ENCODE assay signal across 11 cellular contexts in genomic region chr7:158809596-158809995, GRCh38. TPM values are rescaled to one million over a fixed set of nuclear protein-coding genes. Genes with fewer than 3 reads are reported as not detected.
DNase-seq lines count a peak whose midpoint lies in the region; ATAC-seq lines count a peak whose summit lies in the region.
"Had no signal": no experiment of that assay in that cellular context is flagged by ENCODE, and none has a peak within 500 bp of the region (broad histone marks: within the 10 kb centered on the region; RNA-seq: fewer than 3 reads in every experiment).

No MANE protein-coding gene starts in this region.

- H3K27me3 Mint-ChIP-seq in activated naive CD4-positive, alpha-beta T cell treated with anti-CD3 and anti-CD28 coated beads for 36 hours (ENCODE audit: low read depth) = no peaks in the 10 kb centered on the region
- H3K27me3 Mint-ChIP-seq in T-helper 2 cell treated with Interferon-gamma antibody and Interleukin-4, amounts not matched to agents 5 μg/mL and 100 μg/mL, for 36 hours (ENCODE audit: low read depth) = no peaks in the 10 kb centered on the region
- H3K27me3 Mint-ChIP-seq in stimulated activated naive B cell treated with anti-CD40 and anti-IgM and Interleukin-4, amounts not matched to agents 10 μg/mL and 1 μg/mL and 100 μg/mL, for 72 hours = no peaks in the 10 kb centered on the region

- H3K4me1 ChIP-seq in effector memory CD4-positive, alpha-beta T cell (ENCODE audit: control insufficient read depth, insufficient read depth, low read length, poor library complexity, severe bottlenecking) = peaks cover 39% of the 10 kb centered on the region
- H3K4me1 ChIP-seq in GM23248 (ENCODE audit: insufficient read depth) = peaks cover 11% of the 10 kb centered on the region

- peaks cover 1% of the 10 kb centered on the region for H3K9me3 Mint-ChIP-seq in activated naive CD4-positive, alpha-beta T cell treated with anti-CD3 and anti-CD28 coated beads for 36 hours
- peaks cover 8% of the 10 kb centered on the region for H3K9me3 Mint-ChIP-seq in T-helper 2 cell treated with Interferon-gamma antibody and Interleukin-4, amounts not matched to agents 5 μg/mL and 100 μg/mL, for 36 hours
- peaks cover 0 to 2% of the 10 kb centered on the region in 2 donors for H3K9me3 Mint-ChIP-seq in stimulated activated naive B cell treated with anti-CD40 and anti-IgM and Interleukin-4, amounts not matched to agents 10 μg/mL and 1 μg/mL and 100 μg/mL, for 72 hours

- peak; percentile 67 for DNase-seq in activated naive CD4-positive, alpha-beta T cell treated with anti-CD3 and anti-CD28 coated beads for 36 hours
- no peak for DNase-seq in activated naive CD4-positive, alpha-beta T cell treated with Interleukin-2 at 50 U/mL for 16 hours
- no peak for DNase-seq in T-helper 2 cell treated with Interferon-gamma antibody and Interleukin-4, amounts not matched to agents 5 μg/mL and 100 μg/mL, for 36 hours (ENCODE audit: low spot score)
- DNase-seq in stimulated activated naive B cell treated with anti-CD40 and anti-IgM and Interleukin-4, amounts not matched to agents 10 μg/mL and 1 μg/mL and 100 μg/mL, for 72 hours = no peak
- no peak for DNase-seq in effector memory CD4-positive, alpha-beta T cell
- no peak for DNase-seq in GM23248
- DNase-seq in DMS 273 (lab: John Stamatoyannopoulos, UW; ENCODE audit: unreplicated experiment) = no peak
- DNase-seq: KG1, mammary epithelial cell, upper lobe of left lung had no signal

- H3K27ac Mint-ChIP-seq in activated naive CD4-positive, alpha-beta T cell treated with anti-CD3 and anti-CD28 coated beads for 36 hours = peak overlapping the region; percentile 95
- H3K27ac Mint-ChIP-seq in T-helper 2 cell treated with Interferon-gamma antibody and Interleukin-4, amounts not matched to agents 5 μg/mL and 100 μg/mL, for 36 hours = peak overlapping the region; percentile 77
- H3K27ac Mint-ChIP-seq in stimulated activated naive B cell treated with anti-CD40 and anti-IgM and Interleukin-4, amounts not matched to agents 10 μg/mL and 1 μg/mL and 100 μg/mL, for 72 hours = peak overlapping the region; percentile 42

- peaks cover 71% of the 10 kb centered on the region for H3K4me1 Mint-ChIP-seq in activated naive CD4-positive, alpha-beta T cell treated with anti-CD3 and anti-CD28 coated beads for 36 hours (ENCODE audit: low read depth)
- H3K4me1 Mint-ChIP-seq in T-helper 2 cell treated with Interferon-gamma antibody and Interleukin-4, amounts not matched to agents 5 μg/mL and 100 μg/mL, for 36 hours (ENCODE audit: low read depth) = peaks cover 59% of the 10 kb centered on the region
- H3K4me1 Mint-ChIP-seq in stimulated activated naive B cell treated with anti-CD40 and anti-IgM and Interleukin-4, amounts not matched to agents 10 μg/mL and 1 μg/mL and 100 μg/mL, for 72 hours = peaks cover 16 to 52% of the 10 kb centered on the region in 2 donors

- 0 out of 2 replicates have a peak, but pooled peaks cover 6% of the 10 kb centered on the region for H3F3A ChIP-seq in GM23248 (ENCODE audit: insufficient read depth)

- no peaks in the 10 kb centered on the region for H3K27me3 ChIP-seq in effector memory CD4-positive, alpha-beta T cell (replicated peaks; ENCODE audit: control insufficient read depth, insufficient read depth, low read length, poor library complexity, severe bottlenecking)
- no peaks in the 10 kb centered on the region for H3K27me3 ChIP-seq in GM23248 (replicated peaks; ENCODE audit: insufficient read depth)
- H3K27me3 ChIP-seq: upper lobe of left lung had no signal

- in situ Hi-C loops in GM23248 (cut with MboI) = no loop called here

- WGBS in GM23248 (ENCODE audit: low coverage in 1 of 2, low lambda C conversion rate in 2 of 2, missing lambda C conversion rate in 2 of 2), 2 experiments = 97 to 100% methylated on average over 1 of the region's 1 CpG

- H3K36me3 Mint-ChIP-seq in activated naive CD4-positive, alpha-beta T cell treated with anti-CD3 and anti-CD28 coated beads for 36 hours (ENCODE audit: low read depth) = peaks cover 34% of the 10 kb centered on the region
- peaks cover 68% of the 10 kb centered on the region for H3K36me3 Mint-ChIP-seq in T-helper 2 cell treated with Interferon-gamma antibody and Interleukin-4, amounts not matched to agents 5 μg/mL and 100 μg/mL, for 36 hours (ENCODE audit: low read depth)
- H3K36me3 Mint-ChIP-seq in stimulated activated naive B cell treated with anti-CD40 and anti-IgM and Interleukin-4, amounts not matched to agents 10 μg/mL and 1 μg/mL and 100 μg/mL, for 72 hours = peaks cover 31 to 41% of the 10 kb centered on the region in 2 donors

- H2AFZ ChIP-seq in GM23248 = no peak overlapping the region

- H3K4me3 ChIP-seq in effector memory CD4-positive, alpha-beta T cell (ENCODE audit: insufficient read depth, low read depth, low read length, poor library complexity, severe bottlenecking) = no peak overlapping the region
- no peak overlapping the region for H3K4me3 ChIP-seq in GM23248
- H3K4me3 ChIP-seq: upper lobe of left lung had no signal

- CTCF ChIA-PET in activated naive CD4-positive, alpha-beta T cell treated with anti-CD3 and anti-CD28 coated beads for 36 hours (lab: Charles Lee) = interaction anchor here (1.2 to 2.6 kb wide), 3 partner anchors 13 to 54 kb away, joined by 3 to 9 read pairs (median 4); no protein-coding TSS in a partner anchor

- H3K4me3 Mint-ChIP-seq in activated naive CD4-positive, alpha-beta T cell treated with anti-CD3 and anti-CD28 coated beads for 36 hours = peak overlapping the region; percentile 59
- H3K4me3 Mint-ChIP-seq in T-helper 2 cell treated with Interferon-gamma antibody and Interleukin-4, amounts not matched to agents 5 μg/mL and 100 μg/mL, for 36 hours = peak overlapping the region; percentile 5
- H3K4me3 Mint-ChIP-seq in stimulated activated naive B cell treated with anti-CD40 and anti-IgM and Interleukin-4, amounts not matched to agents 10 μg/mL and 1 μg/mL and 100 μg/mL, for 72 hours = no peak overlapping the region

- no peaks in the 10 kb centered on the region for H3K9me2 ChIP-seq in GM23248 (ENCODE audit: insufficient read depth)

- peak; percentile 69 for ATAC-seq in HG02970 (IDR thresholded peaks at IDR 0.05; ENCODE audit: low FRiP score, unreplicated experiment)
- peak; percentile 80 to 85 for ATAC-seq in stimulated activated naive B cell treated with anti-CD40 and anti-IgM and Interleukin-4, amounts not matched to agents 10 μg/mL and 1 μg/mL and 100 μg/mL, for 72 hours (replicated peaks)

- peaks cover 11% of the 10 kb centered on the region for H3K36me3 ChIP-seq in effector memory CD4-positive, alpha-beta T cell (ENCODE audit: control insufficient read depth, insufficient read depth, low read length)
- H3K36me3 ChIP-seq in GM23248 (ENCODE audit: low read depth) = peaks cover 11% of the 10 kb centered on the region; the same call in 1 of the 2 replicates

- no peak overlapping the region for H3K4me2 ChIP-seq in GM23248 (ENCODE audit: unreplicated experiment)

- H3K9me3 ChIP-seq in effector memory CD4-positive, alpha-beta T cell (ENCODE audit: control insufficient read depth, low read length) = no peaks in the 10 kb centered on the region
- H3K9me3 ChIP-seq in GM23248 (ENCODE audit: low read depth) = no peaks in the 10 kb centered on the region
- H3K9me3 ChIP-seq: upper lobe of left lung had no signal

- peaks cover 99% of the 10 kb centered on the region for H3K79me2 ChIP-seq in GM23248 (ENCODE audit: insufficient read depth)

- H4K20me1 ChIP-seq in GM23248 (ENCODE audit: insufficient read depth) = 0 out of 2 replicates have a peak, but pooled peaks cover 4% of the 10 kb centered on the region

- intact Hi-C loops in activated naive CD4-positive, alpha-beta T cell treated with anti-CD3 and anti-CD28 coated beads for 36 hours (cut with micrococcal nuclease) = no loop called here

- H3K9ac ChIP-seq in GM23248 = no peak overlapping the region

- H3K27ac ChIP-seq in effector memory CD4-positive, alpha-beta T cell (ENCODE audit: insufficient read depth, low read length, poor library complexity, severe bottlenecking) = no peak overlapping the region
- no peak overlapping the region for H3K27ac ChIP-seq in GM23248

RNA-seq across cellular contexts. Expression of gene ESYT2, which starts 19.7 kb away (rescaled TPM):
- total RNA-seq in activated naive CD4-positive, alpha-beta T cell treated with anti-CD3 and anti-CD28 coated beads for 36 hours = 10 to 100 TPM; 41.7 to 44.3 TPM
- 118 and 129 TPM in 2 replicates for total RNA-seq in GM23248 (2014; rRNA removed; shearing (Covaris generic))
- 48.7 and 49.9 TPM in 2 replicates for polyA plus RNA-seq in GM23248 (2016; fragmentation: Nextera tagmentation; extraction: Ambion mirVana)

RNA-seq across cellular contexts. Expression of gene DYNC2I1, which starts 46.8 kb away (rescaled TPM):
- 1 to 10 TPM; 8.0 to 8.5 TPM for total RNA-seq in activated naive CD4-positive, alpha-beta T cell treated with anti-CD3 and anti-CD28 coated beads for 36 hours
- 6.5 and 6.7 TPM in 2 replicates for total RNA-seq in GM23248 (2014; rRNA removed; shearing (Covaris generic))
- polyA plus RNA-seq in GM23248 (2016; fragmentation: Nextera tagmentation; extraction: Ambion mirVana) = 17.3 and 21.6 TPM in 2 replicates

Comparison
In these comparisons a context has a peak if more than half of its experiments do, and no peak if none do; other contexts are left out.
1. H3K27ac Mint-ChIP-seq: peak in every context shown above with its lines; median percentile 95 in activated naive CD4-positive, alpha-beta T cell treated with anti-CD3 and anti-CD28 coated beads for 36 hours; 77 in T-helper 2 cell treated with Interferon-gamma antibody and Interleukin-4, amounts not matched to agents 5 μg/mL and 100 μg/mL, for 36 hours; 42 in stimulated activated naive B cell treated with anti-CD40 and anti-IgM and Interleukin-4, amounts not matched to agents 10 μg/mL and 1 μg/mL and 100 μg/mL, for 72 hours.
2. H3K4me3 Mint-ChIP-seq: peak in activated naive CD4-positive, alpha-beta T cell treated with anti-CD3 and anti-CD28 coated beads for 36 hours (single experiment) and T-helper 2 cell treated with Interferon-gamma antibody and Interleukin-4, amounts not matched to agents 5 μg/mL and 100 μg/mL, for 36 hours (single experiment); none in stimulated activated naive B cell treated with anti-CD40 and anti-IgM and Interleukin-4, amounts not matched to agents 10 μg/mL and 1 μg/mL and 100 μg/mL, for 72 hours (0 of 2).